Comparison of ENCODE assay signal across 19 cellular contexts in the genomic region with DNA sequence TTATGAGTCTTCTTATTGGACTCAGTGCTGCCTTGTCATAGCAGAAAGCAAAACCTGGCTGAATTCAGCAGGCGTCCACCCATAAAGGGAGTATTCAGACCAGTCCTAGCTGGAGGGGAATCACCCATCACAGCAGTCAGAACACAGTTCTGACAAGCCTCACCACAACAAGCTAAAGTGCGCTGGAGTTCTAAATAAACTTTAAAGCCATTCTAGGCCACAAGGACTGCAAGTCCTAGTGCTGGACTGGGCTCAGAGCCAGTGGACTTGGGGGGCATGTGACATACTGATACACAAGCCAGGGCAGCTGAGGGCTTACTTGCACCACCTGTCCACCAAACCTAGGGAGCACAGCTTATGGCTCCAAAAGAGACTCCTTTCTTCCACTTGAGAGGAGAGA.
"Had no signal": no experiment of that assay in that cellular context is flagged by ENCODE, and none has a peak within 500 bp of the region (broad histone marks: within the 10 kb centered on the region; RNA-seq: fewer than 3 reads in every experiment).

No MANE protein-coding gene starts in this region.

- DNase-seq: effector memory CD4-positive, alpha-beta T cell; islet precursor cell; left lung; mesenchymal stem cell; midbrain; naive B cell; occipital lobe; retina; sigmoid colon; small intestine; stimulated activated CD4-positive, alpha-beta T cell treated with anti-CD3 and anti-CD28 coated beads, Interleukin-12 subunit alpha, Interleukin-12 subunit beta, amount 100 ng/mL, for 4 hours; stimulated activated naive CD4-positive, alpha-beta T cell; stomach; substantia nigra; trophoblast cell had no signal

- ATAC-seq: esophagus mucosa, pancreas had no signal

- H3K4me3 ChIP-seq: left lung, lung, pancreas, sigmoid colon, stomach, thoracic aorta had no signal
